24 cellular contexts compared by ENCODE assay signal in the genomic region with DNA sequence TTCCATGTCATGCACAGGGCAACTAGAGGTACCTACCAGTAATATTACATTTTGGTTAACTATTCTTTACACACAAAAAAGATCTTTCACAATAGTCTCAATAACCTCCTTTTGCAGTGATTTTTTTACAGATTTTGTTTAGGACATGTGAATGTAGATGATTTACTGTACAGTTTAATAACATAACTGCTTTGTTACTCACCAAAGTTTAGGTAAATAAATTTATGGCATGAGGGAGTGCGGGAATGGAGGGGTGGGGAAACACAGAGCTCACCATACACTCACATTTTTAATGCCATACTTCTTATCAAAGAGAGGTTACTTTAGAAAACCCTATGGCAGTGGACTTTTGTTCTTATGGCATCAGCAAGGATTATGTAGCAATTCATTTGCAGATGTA.
"Had no signal": no experiment of that assay in that cellular context is flagged by ENCODE, and none has a peak within 500 bp of the region (broad histone marks: within the 10 kb centered on the region; RNA-seq: fewer than 3 reads in every experiment).

No MANE protein-coding gene starts in this region.

- H3K36me3 ChIP-seq: esophagus muscularis mucosa, sigmoid colon, spleen, upper lobe of left lung had no signal

- DNase-seq: activated CD4-positive, alpha-beta memory T cell treated with anti-CD3 and anti-CD28 coated beads, Interleukin-2, amount 10 ng/mL, durations not matched to agents 7 days and 5 days; activated CD4-positive, alpha-beta T cell treated with anti-CD3 and anti-CD28 coated beads for 36 hours; activated CD8-positive, alpha-beta memory T cell treated with anti-CD3 and anti-CD28 coated beads, Interleukin-2, amount 10 ng/mL, durations not matched to agents 7 days and 5 days; activated naive CD4-positive, alpha-beta T cell; activated naive CD8-positive, alpha-beta T cell treated with anti-CD3 and anti-CD28 coated beads for 36 hours; foreskin melanocyte; glutamatergic neuron; hippocampal formation; islet precursor cell; nephron progenitor cell; nucleus accumbens; posterior cingulate gyrus; sigmoid colon; spleen; stimulated activated CD4-positive, alpha-beta T cell treated with anti-CD3 and anti-CD28 coated beads, Interleukin-4, amount 100 ng/mL, for 4 hours; T-cell; testis; upper lobe of left lung had no signal

- H3K4me3 ChIP-seq: coronary artery, esophagus muscularis mucosa, sigmoid colon, spleen, testis, upper lobe of left lung had no signal

- ATAC-seq: activated CD4-positive, alpha-beta T cell treated with anti-CD3 and anti-CD28 coated beads for 36 hours; activated CD8-positive, alpha-beta memory T cell treated with anti-CD3 and anti-CD28 coated beads, Interleukin-2, amount 10 ng/mL, durations not matched to agents 7 days and 5 days; left lobe of liver; stimulated activated memory B cell treated with anti-CD40 and anti-IgM and Interleukin-4, amounts not matched to agents 10 μg/mL and 1 μg/mL and 100 μg/mL, for 72 hours; T-cell; WTC11 had no signal

- FAIRE-seq: endometrium had no signal

- H3K27me3 ChIP-seq: esophagus muscularis mucosa, sigmoid colon, spleen, testis, upper lobe of left lung had no signal
